ENCODE assay signal across 11 cellular contexts in the genomic region with DNA sequence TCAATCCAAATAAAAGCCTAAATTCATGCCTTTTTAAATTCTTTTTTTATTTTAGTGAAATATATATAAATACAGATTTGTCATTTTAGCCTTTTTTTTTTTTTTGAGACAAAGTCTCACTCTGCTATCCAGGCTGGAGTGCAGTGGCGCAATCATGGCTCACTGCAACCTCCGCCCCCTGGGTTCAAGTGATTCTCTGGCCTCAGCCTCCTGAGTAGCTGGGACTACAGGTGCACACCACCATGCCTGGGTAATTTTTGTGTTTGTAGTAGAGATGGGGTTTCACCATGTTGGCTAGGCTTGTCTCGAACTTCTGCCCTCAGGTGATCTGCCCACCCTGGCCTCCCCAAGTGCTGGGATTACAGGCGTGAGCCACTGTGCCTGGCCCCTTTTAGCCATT. TPM values are rescaled to one million over a fixed set of nuclear protein-coding genes. Genes with fewer than 3 reads are reported as not detected.
"Had no signal": no experiment of that assay in that cellular context is flagged by ENCODE, and none has a peak within 500 bp of the region (broad histone marks: within the 10 kb centered on the region; RNA-seq: fewer than 3 reads in every experiment).

No MANE protein-coding gene starts in this region.

RNA-seq across cellular contexts. Expression of a gene that starts 23.8 kb away (rescaled TPM):
- total RNA-seq: activated B cell treated with CpG ODN at 0.5 μM for 24 hours; activated CD4-positive, alpha-beta memory T cell treated with anti-CD3 and anti-CD28 coated beads for 36 hours; activated CD4-positive, alpha-beta T cell treated with anti-CD3 and anti-CD28 coated beads for 36 hours; activated CD4-positive, alpha-beta T cell treated with anti-CD3 and anti-CD28 coated beads, Interleukin-2, amount 10 ng/mL, durations not matched to agents 24 days and 14 days; activated CD4-positive, alpha-beta T cell treated with anti-CD3 and anti-CD28 coated beads, Interleukin-2, amount 10 ng/mL, durations not matched to agents 7 days and 5 days; activated CD8-positive, alpha-beta T cell treated with anti-CD3 and anti-CD28 coated beads for 36 hours; activated CD8-positive, alpha-beta T cell treated with anti-CD3 and anti-CD28 coated beads, Interleukin-2, amount 10 ng/mL, durations not matched to agents 7 days and 5 days; T-cell; T-helper 1 cell treated with Interleukin-12 subunit alpha and Interleukin-12 subunit beta and Interleukin-4 antibody, amounts not matched to agents 30 ng/mL and 1 ng/mL, for 36 hours; T-helper 17 cell; T-helper 2 cell treated with Interferon-gamma antibody and Interleukin-4, amounts not matched to agents 100 ng/mL and 5 ng/mL, for 36 hours had no signal
